8 cellular contexts compared by ENCODE assay signal in genomic region chr15:72271895-72272212, GRCh38. TPM values are rescaled to one million over a fixed set of nuclear protein-coding genes. Genes with fewer than 3 reads are reported as not detected.
DNase-seq lines count a peak whose midpoint lies in the region; ATAC-seq, FAIRE-seq and TF ChIP-seq lines count a peak whose summit lies in the region.

No MANE protein-coding gene starts in this region.

- H3K4me2 ChIP-seq in K562 (ENCODE audit: insufficient read depth, low read length): peak overlapping the region; percentile 83

- H4K20me1 ChIP-seq in K562 (replicated peaks; ENCODE audit: control insufficient read depth, insufficient read depth, low read length): no peaks in the 10 kb centered on the region

- no peak for DNase-seq in heart left ventricle
- DNase-seq in cardiac septum (ENCODE audit: low spot score): no peak
- peak; percentile 16 for DNase-seq in LHCN-M2 (ENCODE audit: low read depth)
- peak; percentile 44 to 62 (median 54) for DNase-seq in K562 (ENCODE audit: extremely low read depth in 1 of 4, low spot score in 3 of 4)
- no peak for DNase-seq in stomach
- no peak for DNase-seq in epidermal melanocyte (ENCODE audit: insufficient read length, low spot score)
- no peak for DNase-seq in KG1 (lab: John Stamatoyannopoulos, UW)

- H3K4me1 ChIP-seq in heart left ventricle (peaks cover 3 to 32% (median 16%) of the 10 kb centered on the region in 12 donors), K562 (replicated peaks in 1 of 2; ENCODE audit: control insufficient read depth in 2 of 2, insufficient read depth in 2 of 2, low read length in 2 of 2) (peaks cover 12 to 17% of the 10 kb centered on the region in 2 experiments; a peak in 4 of 5 replicates), stomach (peaks cover 8 to 33% (median 28%) of the 10 kb centered on the region in 4 donors)

- H3K27ac ChIP-seq in heart left ventricle: peak overlapping the region; percentile 34 to 96 (median 91)
- H3K27ac ChIP-seq in K562 (ENCODE audit: extremely low read depth, low read depth, low read length): peak overlapping the region; percentile 77
- H3K27ac ChIP-seq in layer of hippocampus (ENCODE audit: low read depth, low read length): peak overlapping the region; percentile 83
- peak overlapping the region; percentile 78 to 95 (median 89) for H3K27ac ChIP-seq in stomach

- no peak for TF ChIP-seq POLR2A in heart left ventricle (IDR thresholded peaks at IDR 0.05)
- TF ChIP-seq POLR2A in K562 (conservative IDR thresholded peaks at IDR 0.05): no peak
- TF ChIP-seq POLR2A in stomach (IDR thresholded peaks at IDR 0.05): no peak

- ATAC-seq in heart left ventricle (peak in 2 of 4 donors; percentile 1 to 3), K562 (peak; percentile 25)

- FAIRE-seq in K562 (lab: Jason Lieb, UNC): peak; percentile 15

- TF ChIP-seq EP300 in K562 (IDR thresholded peaks at IDR 0.05; ENCODE audit: low read length) (no peak), stomach (IDR thresholded peaks at IDR 0.05) (no peak)

- peaks cover 23% of the 10 kb centered on the region for H3K79me2 ChIP-seq in K562 (ENCODE audit: control insufficient read depth, insufficient read depth, low read length)

- H2AFZ ChIP-seq in K562 (ENCODE audit: low read depth, low read length): peak overlapping the region; percentile 91

- peak overlapping the region; percentile 85 to 99 (median 94) for H3K4me3 ChIP-seq in heart left ventricle
- H3K4me3 ChIP-seq in K562: peak overlapping the region; percentile 74
- peak overlapping the region; percentile 81 to 92 (median 86) for H3K4me3 ChIP-seq in stomach

- POLR2A ChIA-PET in K562 (lab: Yijun Ruan, JAX): interaction anchor here (0.7 to 1.0 kb wide), 2 partner anchors 45 to 86 kb away, joined by 3 to 4 read pairs; no protein-coding TSS in a partner anchor

- in situ Hi-C loops in K562 (cut with MboI): loop anchor here (5.0 kb wide), 1 partner anchor 60 kb away; no protein-coding TSS in a partner anchor

- 2 to 5% (median 3%) methylated on average over 13 of the region's 13 CpGs for WGBS in heart left ventricle, 4 donors
- under 1% methylated on average over 13 of the region's 13 CpGs for WGBS in K562 (ENCODE audit: insufficient coverage, low coverage, missing lambda C conversion rate)
- WGBS in stomach, 5 donors: 2 to 5% (median 2%) methylated on average over 11 to 13 of the region's 13 CpGs

- no peak for TF ChIP-seq RAD21 in K562 (CRISPR knock-in tag; conservative IDR thresholded peaks at IDR 0.05 in 1 of 2, IDR thresholded peaks at IDR 0.05 in 1 of 2)

- peak overlapping the region; percentile 79 to 97 for H3K9ac ChIP-seq in K562 (ENCODE audit: insufficient read depth in 1 of 2, low read depth in 2 of 2, low read length in 2 of 2)

- H3K27me3 ChIP-seq in heart left ventricle (no peaks in the 10 kb centered on the region), K562 (ENCODE audit: control insufficient read depth in 2 of 2, insufficient read depth in 2 of 2, low read length in 2 of 2) (no peaks in the 10 kb centered on the region), layer of hippocampus (ENCODE audit: control insufficient read depth, insufficient read depth, low read length) (no peaks in the 10 kb centered on the region), stomach (no peaks in the 10 kb centered on the region)

- no TSS peak for BruUV-seq in K562 (replicated peaks; lab: Mats Ljungman, UMichigan)

- H3K9me3 ChIP-seq in heart left ventricle (no peaks in the 10 kb centered on the region), K562 (replicated peaks; ENCODE audit: control insufficient read depth, insufficient read depth, low read depth, low read length) (no peaks in the 10 kb centered on the region), stomach (no peaks in the 10 kb centered on the region)

- H3K36me3 ChIP-seq in heart left ventricle: peaks cover 0 to 42% (median 27%) of the 10 kb centered on the region in 9 donors
- H3K36me3 ChIP-seq in K562 (ENCODE audit: control insufficient read depth, insufficient read depth, low read length): peaks cover 36% of the 10 kb centered on the region; the same call in 2 of the 3 replicates
- peaks cover 10 to 32% (median 28%) of the 10 kb centered on the region in 4 donors for H3K36me3 ChIP-seq in stomach

- H3K9me1 ChIP-seq in K562 (ENCODE audit: control insufficient read depth, insufficient read depth, low read length): no peaks in the 10 kb centered on the region

- intact Hi-C loops in heart left ventricle (cut with DNase I): loop anchor here in 6 of 10 donors (2.0 to 5.0 kb wide), 4 partner anchors 40 to 71 kb away; partner anchors contain the start of gene PKM (in 6 of the 6)
- intact Hi-C loops in cardiac septum (cut with DNase I): loop anchor here (1.0 kb wide), 2 partner anchors 41 to 73 kb away; partner anchors contain the start of gene PKM
- intact Hi-C loops in K562 (cut with micrococcal nuclease): loop anchor here (2.0 kb wide), 1 partner anchor 35 kb away; no protein-coding TSS in a partner anchor
- intact Hi-C loops in stomach (cut with DNase I; ENCODE audit: low total_unique reads): no loop called here

- CTCF ChIA-PET in K562 (lab: Yijun Ruan, JAX; ENCODE audit: low intra/inter-chr PET ratio): no interaction called here

- TF ChIP-seq CTCF in heart left ventricle (IDR thresholded peaks at IDR 0.05): no peak
- no peak for TF ChIP-seq CTCF in K562 (IDR thresholded peaks at IDR 0.05 in 2 of 3, conservative IDR thresholded peaks at IDR 0.05 in 1 of 3; ENCODE audit: insufficient read depth in 2 of 3, low read depth in 1 of 3, low read length in 3 of 3)
- no peak for TF ChIP-seq CTCF in stomach (IDR thresholded peaks at IDR 0.05)

RNA-seq across cellular contexts. Expression of gene PARP6, which starts 0.5 kb away (rescaled TPM):
- total RNA-seq in heart left ventricle (10 to 100 TPM; 25.6 to 50.3 (median 34.5) TPM), cardiac septum (34.6 TPM), LHCN-M2 (2014; rRNA removed) (27.8 and 32.5 TPM in 2 replicates), K562 (2014; rRNA removed) (24.1 and 24.9 TPM in 2 replicates), K562 (2014; rRNA removed; fragmentation: Illumina TruSeq; extraction: Trizol) (26.3 and 28.3 TPM in 2 replicates), K562 (2015; rRNA removed; fragmentation: Illumina TruSeq; extraction: Trizol) (25.2 and 27.8 TPM in 2 replicates), K562 (2021) (35.0 and 42.9 TPM in 2 replicates), stomach (100 to 1,000 TPM in 1 of 5 donors, 10 to 100 TPM in 4; 29.6 to 101 (median 58.4) TPM)
- polyA plus RNA-seq in heart left ventricle (10 to 100 TPM; 28.3 to 52.5 TPM), K562 (2011; rRNA removed) (83.2 and 105 TPM in 2 replicates), K562 (2014; fragmentation: Illumina TruSeq; extraction: Trizol) (34.4 and 41.7 TPM in 2 replicates), K562 (2014; fragmentation: Nextera tagmentation; extraction: Ambion mirVana) (10 to 100 TPM; 14.8 to 18.9 TPM), K562 (2014; rRNA removed) (39.3 and 43.4 TPM in 2 replicates), stomach (10 to 100 TPM; 60.5 to 73.4 (median 66.7) TPM)
- 28.7 TPM for polyA plus RNA-seq in LHCN-M2 (2012)
- 208 and 213 TPM in 2 replicates for total RNA-seq in K562 (2011; cell fraction: chromatin; rRNA removed; ENCODE audit: low replicate concordance)
- total RNA-seq in K562 (2011; cell fraction: nucleolus; rRNA removed): 96.4 and 99.1 TPM in 2 replicates
- total RNA-seq in K562 (2011; cell fraction: nucleoplasm; rRNA removed): 121 and 131 TPM in 2 replicates
- 42.2 and 64.2 TPM in 2 replicates for polyA plus RNA-seq in K562 (2011; cell fraction: cytosol; rRNA removed)
- 595 and 718 TPM in 2 replicates for polyA plus RNA-seq in K562 (2011; cell fraction: nucleus; rRNA removed)
- 35.3 and 84.4 TPM in 2 replicates for polyA plus RNA-seq in K562 (2012)
- polyA minus RNA-seq in K562 (2011; rRNA and poly(A)+ RNA removed): 53.4 and 76.3 TPM in 2 replicates
- polyA minus RNA-seq in K562 (2011; cell fraction: cytosol; rRNA and poly(A)+ RNA removed): 12.4 and 15.7 TPM in 2 replicates
- polyA minus RNA-seq in K562 (2011; cell fraction: nucleus; rRNA and poly(A)+ RNA removed): 62.1 and 102 TPM in 2 replicates

RNA-seq across cellular contexts. Expression of gene PKM, which starts 40.9 kb away (rescaled TPM):
- total RNA-seq in heart left ventricle (1,000 to 10,000 TPM in 4 of 9 donors, 100 to 1,000 TPM in 5; 648 to 1,279 (median 923) TPM), cardiac septum (984 TPM), LHCN-M2 (2014; rRNA removed) (3,615 and 3,840 TPM in 2 replicates), K562 (2014; rRNA removed) (368 and 422 TPM in 2 replicates), K562 (2014; rRNA removed; fragmentation: Illumina TruSeq; extraction: Trizol) (309 and 338 TPM in 2 replicates), K562 (2015; rRNA removed; fragmentation: Illumina TruSeq; extraction: Trizol) (472 and 481 TPM in 2 replicates), K562 (2021) (466 and 471 TPM in 2 replicates), stomach (100 to 1,000 TPM in 4 of 5 donors, 10 to 100 TPM in 1; 79.9 to 452 (median 274) TPM)
- polyA plus RNA-seq in heart left ventricle (100 to 1,000 TPM; 602 to 887 TPM), K562 (2011; rRNA removed) (825 and 845 TPM in 2 replicates), K562 (2014; fragmentation: Illumina TruSeq; extraction: Trizol) (507 and 521 TPM in 2 replicates), K562 (2014; fragmentation: Nextera tagmentation; extraction: Ambion mirVana) (100 to 1,000 TPM; 140 to 308 TPM), K562 (2014; rRNA removed) (383 and 417 TPM in 2 replicates), stomach (100 to 1,000 TPM; 150 to 332 (median 271) TPM)
- 5,515 TPM for polyA plus RNA-seq in LHCN-M2 (2012)
- 776 and 1,084 TPM in 2 replicates for total RNA-seq in K562 (2011; cell fraction: chromatin; rRNA removed; ENCODE audit: low replicate concordance)
- 622 and 649 TPM in 2 replicates for total RNA-seq in K562 (2011; cell fraction: nucleolus; rRNA removed)
- total RNA-seq in K562 (2011; cell fraction: nucleoplasm; rRNA removed): 690 and 711 TPM in 2 replicates
- 818 and 936 TPM in 2 replicates for polyA plus RNA-seq in K562 (2011; cell fraction: cytosol; rRNA removed)
- polyA plus RNA-seq in K562 (2011; cell fraction: nucleus; rRNA removed): 810 and 976 TPM in 2 replicates
- 655 and 840 TPM in 2 replicates for polyA plus RNA-seq in K562 (2012)
- polyA minus RNA-seq in K562 (2011; rRNA and poly(A)+ RNA removed): 1,620 and 1,672 TPM in 2 replicates
- polyA minus RNA-seq in K562 (2011; cell fraction: cytosol; rRNA and poly(A)+ RNA removed): 474 and 637 TPM in 2 replicates
- 388 and 642 TPM in 2 replicates for polyA minus RNA-seq in K562 (2011; cell fraction: nucleus; rRNA and poly(A)+ RNA removed)

RNA-seq across cellular contexts. Expression of gene CELF6, which starts 48.1 kb away (rescaled TPM):
- total RNA-seq in heart left ventricle: 1 to 10 TPM in 3 of 9 donors, under 1 TPM in 6; 0.31 to 1.3 (median 0.87) TPM
- polyA plus RNA-seq in heart left ventricle: 1 to 10 TPM in 1 of 2 donors, under 1 TPM in 1; 0.78 to 1.4 TPM
- 0.70 TPM for total RNA-seq in cardiac septum
- total RNA-seq in LHCN-M2 (2014; rRNA removed): 0.38 and 0.46 TPM in 2 replicates
- 0.06 TPM for polyA plus RNA-seq in LHCN-M2 (2012)
- not detected in 2 replicates for total RNA-seq in K562 (2011; cell fraction: chromatin; rRNA removed; ENCODE audit: low replicate concordance)
- total RNA-seq in K562 (2011; cell fraction: nucleolus; rRNA removed): not detected in 2 replicates
- total RNA-seq in K562 (2011; cell fraction: nucleoplasm; rRNA removed): not detected in 2 replicates
- total RNA-seq in K562 (2014; rRNA removed): 0.04 TPM in 1 of 2 replicates, not detected in the other
- total RNA-seq in K562 (2014; rRNA removed; fragmentation: Illumina TruSeq; extraction: Trizol): not detected in 2 replicates
- total RNA-seq in K562 (2015; rRNA removed; fragmentation: Illumina TruSeq; extraction: Trizol): 0.08 TPM in 1 of 2 replicates, not detected in the other
- total RNA-seq in K562 (2021): not detected in 2 replicates
- 0.03 TPM in 1 of 2 replicates, not detected in the other for polyA plus RNA-seq in K562 (2011; rRNA removed)
- polyA plus RNA-seq in K562 (2011; cell fraction: cytosol; rRNA removed): 0.09 TPM in 1 of 2 replicates, not detected in the other
- polyA plus RNA-seq in K562 (2011; cell fraction: nucleus; rRNA removed): 0.55 and 0.58 TPM in 2 replicates
- polyA plus RNA-seq in K562 (2012): 0.04 and 0.30 TPM in 2 replicates
- polyA plus RNA-seq in K562 (2014; fragmentation: Illumina TruSeq; extraction: Trizol): not detected in 2 replicates
- polyA plus RNA-seq in K562 (2014; fragmentation: Nextera tagmentation; extraction: Ambion mirVana): under 1 TPM in 1 of 2 experiments, not detected in 1; 0.01 TPM
- 0.11 TPM in 1 of 2 replicates, not detected in the other for polyA plus RNA-seq in K562 (2014; rRNA removed)
- not detected in 2 replicates for polyA minus RNA-seq in K562 (2011; rRNA and poly(A)+ RNA removed)
- polyA minus RNA-seq in K562 (2011; cell fraction: cytosol; rRNA and poly(A)+ RNA removed): not detected in 2 replicates
- not detected in 2 replicates for polyA minus RNA-seq in K562 (2011; cell fraction: nucleus; rRNA and poly(A)+ RNA removed)
- total RNA-seq in stomach: 1 to 10 TPM in 2 of 5 donors, under 1 TPM in 1, not detected in 2; 0.55 to 4.0 (median 1.9) TPM
- polyA plus RNA-seq in stomach: 1 to 10 TPM in 1 of 3 donors, under 1 TPM in 2; 0.44 to 3.9 (median 0.61) TPM

Comparison
In these comparisons a context has a peak if more than half of its experiments do, and no peak if none do; other contexts are left out.
1. DNase-seq: peak in LHCN-M2 (single experiment) and K562 (4 of 4); none in heart left ventricle (0 of 5), cardiac septum (single experiment), stomach (single experiment), epidermal melanocyte (single experiment) and KG1 (single experiment).
2. Peak in every context shown above with its lines, with median percentiles within 50 percentile points of each other: H3K27ac ChIP-seq and H3K4me3 ChIP-seq.